Comparison of ENCODE assay signal across 14 cellular contexts in genomic region chr17:61414141-61414935, GRCh38. TPM values are rescaled to one million over a fixed set of nuclear protein-coding genes. Genes with fewer than 3 reads are reported as not detected.
DNase-seq lines count a peak whose midpoint lies in the region; ATAC-seq and TF ChIP-seq lines count a peak whose summit lies in the region.
"Had no signal": no experiment of that assay in that cellular context is flagged by ENCODE, and none has a peak within 500 bp of the region (broad histone marks: within the 10 kb centered on the region; RNA-seq: fewer than 3 reads in every experiment).

No MANE protein-coding gene starts in this region.

- peaks cover 34% of the 10 kb centered on the region for H3K27me3 Mint-ChIP-seq in activated CD8-positive, alpha-beta memory T cell treated with anti-CD3 and anti-CD28 coated beads, Interleukin-2, amount 10 ng/mL, durations not matched to agents 7 days and 5 days
- peaks cover 38% of the 10 kb centered on the region for H3K27me3 Mint-ChIP-seq in nephron (ENCODE audit: low read depth)
- peaks cover 21% of the 10 kb centered on the region for H3K27me3 Mint-ChIP-seq in activated CD4-positive, alpha-beta T cell treated with anti-CD3 and anti-CD28 coated beads for 36 hours

- no peak for TF ChIP-seq EP300 in esophagus muscularis mucosa (IDR thresholded peaks at IDR 0.05)

- no peaks in the 10 kb centered on the region for H3K9me3 Mint-ChIP-seq in activated CD8-positive, alpha-beta memory T cell treated with anti-CD3 and anti-CD28 coated beads, Interleukin-2, amount 10 ng/mL, durations not matched to agents 7 days and 5 days (ENCODE audit: low read depth)
- no peaks in the 10 kb centered on the region for H3K9me3 Mint-ChIP-seq in nephron
- H3K9me3 Mint-ChIP-seq in activated CD4-positive, alpha-beta T cell treated with anti-CD3 and anti-CD28 coated beads for 36 hours (ENCODE audit: low read depth), result no peaks in the 10 kb centered on the region
- H3K9me3 Mint-ChIP-seq: activated naive CD8-positive, alpha-beta T cell treated with anti-CD3 and anti-CD28 coated beads, Interleukin-2, amount 50 U/mL, for 24 hours; activated T-cell treated with anti-CD3 and anti-CD28 coated beads, Interleukin-2, amount 50 U/mL, for 24 hours; stimulated activated naive CD8-positive, alpha-beta T cell treated with anti-CD3 and anti-CD28 coated beads, Interleukin-15, amount 100 ng/mL, for 72 hours had no signal

- H3K36me3 ChIP-seq in esophagus muscularis mucosa, result no peaks in the 10 kb centered on the region
- H3K36me3 ChIP-seq in aorta (ENCODE audit: control insufficient read depth in 1 of 2, insufficient read depth in 2 of 2, low read length in 1 of 2), result no peaks in the 10 kb centered on the region

- intact Hi-C loops in esophagus muscularis mucosa (cut with DNase I), result loop anchor here (5.0 to 10.0 kb wide), 3 partner anchors 450 to 690 kb away; partner anchors contain the start of genes BRIP1 and MED13
- intact Hi-C loops in aorta (cut with DNase I), result loop anchor here in 1 of 2 donors (5.0 to 10.0 kb wide), 4 partner anchors 78 to 692 kb away; partner anchors contain the start of gene MED13
- intact Hi-C loops in activated CD4-positive, alpha-beta T cell treated with anti-CD3 and anti-CD28 coated beads for 36 hours (cut with DNase I, micrococcal nuclease), result loop anchor here in 1 of 2 experiments (5.0 kb wide), 1 partner anchor 812 kb away; the partner anchor contains the start of gene PPM1D

- CTCF ChIA-PET in activated CD8-positive, alpha-beta memory T cell treated with anti-CD3 and anti-CD28 coated beads, Interleukin-2, amount 10 ng/mL, durations not matched to agents 7 days and 5 days (lab: Charles Lee), result interaction anchor here (0.7 to 2.3 kb wide), 4 partner anchors 13 to 695 kb away, joined by 3 to 12 read pairs (median 4); no protein-coding TSS in a partner anchor
- CTCF ChIA-PET in activated CD4-positive, alpha-beta T cell treated with anti-CD3 and anti-CD28 coated beads for 36 hours (lab: Charles Lee), result interaction anchor here (0.5 to 2.6 kb wide), 3 partner anchors 23 to 412 kb away, joined by 4 to 12 read pairs (median 4); no protein-coding TSS in a partner anchor

- ATAC-seq in activated CD8-positive, alpha-beta memory T cell treated with anti-CD3 and anti-CD28 coated beads, Interleukin-2, amount 10 ng/mL, durations not matched to agents 7 days and 5 days, result no peak
- no peak for ATAC-seq in aorta (ENCODE audit: low FRiP score)
- no peak for ATAC-seq in activated CD4-positive, alpha-beta T cell treated with anti-CD3 and anti-CD28 coated beads for 36 hours
- ATAC-seq: activated naive CD8-positive, alpha-beta T cell treated with anti-CD3 and anti-CD28 coated beads, Interleukin-2, amount 50 U/mL, for 24 hours; stimulated activated naive CD8-positive, alpha-beta T cell treated with anti-CD3 and anti-CD28 coated beads, Interleukin-15, amount 100 ng/mL, for 72 hours had no signal

- POLR2A ChIA-PET in activated CD4-positive, alpha-beta T cell treated with anti-CD3 and anti-CD28 coated beads for 36 hours (lab: Charles Lee), result no interaction called here

- TF ChIP-seq POLR2A in esophagus muscularis mucosa (IDR thresholded peaks at IDR 0.05; ENCODE audit: low read depth), result no peak

- peaks cover 45 to 78% (median 67%) of the 10 kb centered on the region in 4 donors for H3K4me1 ChIP-seq in esophagus muscularis mucosa
- H3K4me1 ChIP-seq in aorta (ENCODE audit: control insufficient read depth in 1 of 2, insufficient read depth in 2 of 2, low read length in 2 of 2), result no peaks in the 10 kb centered on the region

- H3K36me3 Mint-ChIP-seq in activated CD8-positive, alpha-beta memory T cell treated with anti-CD3 and anti-CD28 coated beads, Interleukin-2, amount 10 ng/mL, durations not matched to agents 7 days and 5 days, result peaks cover 2% of the 10 kb centered on the region
- no peaks in the 10 kb centered on the region for H3K36me3 Mint-ChIP-seq in nephron (ENCODE audit: low read depth)
- H3K36me3 Mint-ChIP-seq in activated CD4-positive, alpha-beta T cell treated with anti-CD3 and anti-CD28 coated beads for 36 hours (ENCODE audit: low read depth), result no peaks in the 10 kb centered on the region

- 64% methylated on average over 12 of the region's 16 CpGs for WGBS in esophagus muscularis mucosa
- WGBS in aorta, 2 donors, result 67 to 68% methylated on average over 16 of the region's 16 CpGs

- H3K4me3 ChIP-seq in esophagus muscularis mucosa (no peak overlapping the region), aorta (ENCODE audit: low read length in 2 of 2) (no peak overlapping the region)

- TF ChIP-seq CTCF in esophagus muscularis mucosa (IDR thresholded peaks at IDR 0.05) (no peak), nephron (IDR thresholded peaks at IDR 0.05; ENCODE audit: unreplicated experiment in 3 of 3) (no peak)

- no peaks in the 10 kb centered on the region for H3K9me3 ChIP-seq in esophagus muscularis mucosa
- H3K9me3 ChIP-seq in aorta (ENCODE audit: control insufficient read depth, low read length), result no peaks in the 10 kb centered on the region

- peak overlapping the region; percentile 4 to 93 (median 56) for H3K27ac ChIP-seq in esophagus muscularis mucosa (replicated peaks in 1 of 4)
- H3K27ac ChIP-seq in aorta (ENCODE audit: low read depth in 1 of 2, low read length in 2 of 2), result no peak overlapping the region

- H3K27me3 ChIP-seq in esophagus muscularis mucosa, result peaks cover 0 to 15% (median 0%) of the 10 kb centered on the region in 4 donors
- no peaks in the 10 kb centered on the region for H3K27me3 ChIP-seq in aorta (ENCODE audit: control insufficient read depth in 1 of 2, insufficient read depth in 2 of 2, low read length in 1 of 2)

- DNase-seq in activated CD8-positive, alpha-beta memory T cell treated with anti-CD3 and anti-CD28 coated beads, Interleukin-2, amount 10 ng/mL, durations not matched to agents 7 days and 5 days, result peak; percentile 37
- DNase-seq in activated CD8-positive, alpha-beta memory T cell treated with anti-CD3 and anti-CD28 coated beads, Interleukin-2, amount 50 U/mL, for 4 hours, result no peak
- DNase-seq in esophagus muscularis mucosa (ENCODE audit: extremely low spot score) (peak; percentile 88), aorta (peak; percentile 64 to 79), amniotic stem cell (lab: John Stamatoyannopoulos, UW) (no peak), OCI-M1 (lab: John Stamatoyannopoulos, UW) (no peak)
- no peak for DNase-seq in activated CD4-positive, alpha-beta T cell treated with anti-CD3 and anti-CD28 coated beads for 36 hours
- DNase-seq: activated naive CD8-positive, alpha-beta T cell treated with anti-CD3 and anti-CD28 coated beads, Interleukin-2, amount 50 U/mL, for 24 hours; activated T-cell treated with anti-CD3 and anti-CD28 coated beads, Interleukin-2, amount 50 U/mL, for 24 hours; COR-L47; HCEC 1CT; NK-92 treated with Interleukin-12 subunit alpha and Interleukin-12 subunit beta, amount 100 ng/mL, for 24 hours; stimulated activated naive CD8-positive, alpha-beta T cell treated with anti-CD3 and anti-CD28 coated beads, Interleukin-15, amount 100 ng/mL, for 72 hours had no signal

- no peak overlapping the region for H3K4me3 Mint-ChIP-seq in activated CD8-positive, alpha-beta memory T cell treated with anti-CD3 and anti-CD28 coated beads, Interleukin-2, amount 10 ng/mL, durations not matched to agents 7 days and 5 days
- peak overlapping the region; percentile 9 to 85 (median 41) for H3K4me3 Mint-ChIP-seq in nephron
- H3K4me3 Mint-ChIP-seq in activated CD4-positive, alpha-beta T cell treated with anti-CD3 and anti-CD28 coated beads for 36 hours, result no peak overlapping the region
- H3K4me3 Mint-ChIP-seq: activated naive CD8-positive, alpha-beta T cell treated with anti-CD3 and anti-CD28 coated beads, Interleukin-2, amount 50 U/mL, for 24 hours; activated T-cell treated with anti-CD3 and anti-CD28 coated beads, Interleukin-2, amount 50 U/mL, for 24 hours had no signal

- no peak overlapping the region for H3K27ac Mint-ChIP-seq in activated CD8-positive, alpha-beta memory T cell treated with anti-CD3 and anti-CD28 coated beads, Interleukin-2, amount 10 ng/mL, durations not matched to agents 7 days and 5 days
- H3K27ac Mint-ChIP-seq in nephron, result no peak overlapping the region
- H3K27ac Mint-ChIP-seq in activated CD4-positive, alpha-beta T cell treated with anti-CD3 and anti-CD28 coated beads for 36 hours, result no peak overlapping the region
- H3K27ac Mint-ChIP-seq: activated naive CD8-positive, alpha-beta T cell treated with anti-CD3 and anti-CD28 coated beads, Interleukin-2, amount 50 U/mL, for 24 hours; activated T-cell treated with anti-CD3 and anti-CD28 coated beads, Interleukin-2, amount 50 U/mL, for 24 hours had no signal

- peaks cover 12% of the 10 kb centered on the region for H3K4me1 Mint-ChIP-seq in activated CD8-positive, alpha-beta memory T cell treated with anti-CD3 and anti-CD28 coated beads, Interleukin-2, amount 10 ng/mL, durations not matched to agents 7 days and 5 days
- peaks cover 17% of the 10 kb centered on the region for H3K4me1 Mint-ChIP-seq in nephron
- H3K4me1 Mint-ChIP-seq in activated CD4-positive, alpha-beta T cell treated with anti-CD3 and anti-CD28 coated beads for 36 hours, result peaks cover 10% of the 10 kb centered on the region

RNA-seq across cellular contexts. Expression of gene TBX2, which starts 14.7 kb away (rescaled TPM):
- not detected for total RNA-seq in activated CD8-positive, alpha-beta memory T cell treated with anti-CD3 and anti-CD28 coated beads, Interleukin-2, amount 10 ng/mL, durations not matched to agents 7 days and 5 days
- 10 to 100 TPM; 17.9 to 42.6 (median 31.3) TPM for total RNA-seq in esophagus muscularis mucosa
- total RNA-seq in aorta, result 10 to 100 TPM; 28.9 to 42.6 TPM
- 100 to 1,000 TPM in 1 of 2 donors, 10 to 100 TPM in 1; 11.5 to 116 TPM for polyA plus RNA-seq in aorta
- total RNA-seq in activated CD4-positive, alpha-beta T cell treated with anti-CD3 and anti-CD28 coated beads for 36 hours, result not detected

RNA-seq across cellular contexts. Expression of gene TBX4, which starts 37.9 kb away (rescaled TPM):
- not detected for total RNA-seq in activated CD8-positive, alpha-beta memory T cell treated with anti-CD3 and anti-CD28 coated beads, Interleukin-2, amount 10 ng/mL, durations not matched to agents 7 days and 5 days
- not detected for total RNA-seq in esophagus muscularis mucosa
- under 1 TPM; 0.23 to 0.27 TPM for total RNA-seq in aorta
- polyA plus RNA-seq in aorta, result not detected
- total RNA-seq in activated CD4-positive, alpha-beta T cell treated with anti-CD3 and anti-CD28 coated beads for 36 hours, result not detected

Comparison
In these comparisons a context has a peak if more than half of its experiments do, and no peak if none do; other contexts are left out.
1. DNase-seq: peak in activated CD8-positive, alpha-beta memory T cell treated with anti-CD3 and anti-CD28 coated beads, Interleukin-2, amount 10 ng/mL, durations not matched to agents 7 days and 5 days (single experiment), esophagus muscularis mucosa (single experiment) and aorta (2 of 2); none in activated CD8-positive, alpha-beta memory T cell treated with anti-CD3 and anti-CD28 coated beads, Interleukin-2, amount 50 U/mL, for 4 hours (single experiment), amniotic stem cell (single experiment), activated CD4-positive, alpha-beta T cell treated with anti-CD3 and anti-CD28 coated beads for 36 hours (single experiment) and OCI-M1 (single experiment).
2. H3K4me3 Mint-ChIP-seq: peak in nephron (3 of 3); none in activated CD8-positive, alpha-beta memory T cell treated with anti-CD3 and anti-CD28 coated beads, Interleukin-2, amount 10 ng/mL, durations not matched to agents 7 days and 5 days (single experiment) and activated CD4-positive, alpha-beta T cell treated with anti-CD3 and anti-CD28 coated beads for 36 hours (single experiment).
3. H3K27ac ChIP-seq: peak in esophagus muscularis mucosa (4 of 4); none in aorta (0 of 2).
4. RNA of gene TBX2, which starts 14.7 kb away (total RNA-seq): 28.9 to 42.6 TPM in aorta and 17.9 to 42.6 TPM in esophagus muscularis mucosa; not detected in activated CD8-positive, alpha-beta memory T cell treated with anti-CD3 and anti-CD28 coated beads, Interleukin-2, amount 10 ng/mL, durations not matched to agents 7 days and 5 days and not detected in activated CD4-positive, alpha-beta T cell treated with anti-CD3 and anti-CD28 coated beads for 36 hours; every median in the first group is over 10 times any median in the second.